Comparison of ENCODE assay signal across 6 cellular contexts in the genomic region with DNA sequence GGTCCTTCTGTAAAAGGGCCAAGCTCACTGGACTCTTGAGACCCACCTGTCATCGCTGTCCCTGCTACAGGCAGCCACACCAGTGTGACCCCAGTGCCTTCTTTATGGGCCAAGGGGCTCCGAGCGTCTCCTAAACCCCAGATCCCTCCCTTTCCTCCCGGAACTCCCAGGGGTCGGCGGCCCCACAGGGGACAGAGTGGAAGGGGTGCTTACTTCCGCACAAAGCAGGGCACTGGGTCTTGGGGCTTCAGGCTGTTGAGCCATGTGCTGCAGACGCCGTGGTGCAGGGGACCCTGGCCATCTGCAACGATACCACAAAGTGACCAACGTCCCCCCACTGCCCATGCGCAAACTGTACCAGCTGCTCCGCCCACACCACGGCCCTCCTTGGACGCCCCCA. TPM values are rescaled to one million over a fixed set of nuclear protein-coding genes. Genes with fewer than 3 reads are reported as not detected.
"Had no signal": no experiment of that assay in that cellular context is flagged by ENCODE, and none has a peak within 500 bp of the region (broad histone marks: within the 10 kb centered on the region; RNA-seq: fewer than 3 reads in every experiment).

No MANE protein-coding gene starts in this region.

RNA-seq across cellular contexts. Expression of gene NOS2, which starts 39.4 kb away (rescaled TPM):
- total RNA-seq: OCI-LY7, PC-3, PC-9, SJCRH30, SJSA1 had no signal
- polyA plus RNA-seq: SK-N-SH had no signal
